In the genomic region with DNA sequence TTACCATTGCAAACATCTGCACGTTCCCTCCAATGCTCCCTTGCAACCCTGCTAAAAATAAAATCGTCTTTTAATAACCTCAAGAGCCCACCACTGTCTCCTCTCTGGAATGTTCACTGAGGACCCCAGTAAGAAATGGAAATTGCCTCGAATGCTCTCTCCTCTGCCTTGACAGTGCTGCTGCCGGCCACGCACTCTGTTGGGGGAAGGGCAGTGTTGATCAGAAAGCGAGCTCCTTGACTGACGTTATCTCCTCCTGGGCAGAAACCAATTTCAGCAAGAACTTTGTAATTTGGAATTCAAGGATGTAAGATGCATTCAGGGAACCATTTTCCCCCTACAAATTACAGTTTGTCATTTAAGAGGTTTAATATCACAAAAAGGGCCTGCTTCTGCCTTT, we compare ENCODE assay signal across 26 cellular contexts.
"Had no signal": no experiment of that assay in that cellular context is flagged by ENCODE, and none has a peak within 500 bp of the region (broad histone marks: within the 10 kb centered on the region; RNA-seq: fewer than 3 reads in every experiment).

No MANE protein-coding gene starts in this region.

- ATAC-seq: body of pancreas; foreskin keratinocyte; mucosa of descending colon; natural killer cell treated with Interleukin-12 subunit alpha and Interleukin-12 subunit beta and Interleukin-15 and Interleukin-18, amount 100 ng/mL, for 72 hours; right lobe of liver had no signal

- H3K36me3 ChIP-seq: adrenal gland, esophagus muscularis mucosa, left ventricle myocardium inferior, ovary, right lobe of liver, suprapubic skin, tibial artery had no signal

- H3K36me3 Mint-ChIP-seq: activated naive CD8-positive, alpha-beta T cell treated with anti-CD3 and anti-CD28 coated beads for 36 hours; natural killer cell treated with Interleukin-12 subunit alpha and Interleukin-12 subunit beta and Interleukin-15 and Interleukin-18, amount 100 ng/mL, for 72 hours had no signal

- H3K27ac ChIP-seq: adrenal gland, body of pancreas, esophagus muscularis mucosa, foreskin keratinocyte, left ventricle myocardium inferior, ovary, right lobe of liver, skin epidermis, suprapubic skin, tibial artery had no signal

- H3K27ac Mint-ChIP-seq: activated naive CD8-positive, alpha-beta T cell treated with anti-CD3 and anti-CD28 coated beads for 36 hours; progenitor cell of endocrine pancreas; T-helper 2 cell treated with Interferon-gamma antibody and Interleukin-4, amounts not matched to agents 5 μg/mL and 100 μg/mL, for 36 hours had no signal

- H3K4me3 Mint-ChIP-seq: activated naive CD8-positive, alpha-beta T cell treated with anti-CD3 and anti-CD28 coated beads for 36 hours; natural killer cell treated with Interleukin-12 subunit alpha and Interleukin-12 subunit beta and Interleukin-15 and Interleukin-18, amount 100 ng/mL, for 72 hours; T-helper 2 cell treated with Interferon-gamma antibody and Interleukin-4, amounts not matched to agents 5 μg/mL and 100 μg/mL, for 36 hours had no signal

- H3K9me3 ChIP-seq: adrenal gland, body of pancreas, esophagus muscularis mucosa, left ventricle myocardium inferior, mucosa of descending colon, ovary, right lobe of liver, suprapubic skin, tibial artery had no signal

- H3K4me1 Mint-ChIP-seq: activated naive CD8-positive, alpha-beta T cell treated with anti-CD3 and anti-CD28 coated beads for 36 hours had no signal

- DNase-seq: activated CD4-positive, alpha-beta T cell treated with anti-CD3 and anti-CD28 coated beads for 4 hours; activated CD4-positive, alpha-beta T cell treated with anti-CD3 and anti-CD28 coated beads, Interleukin-2, amount 50 U/mL, for 4 hours; activated CD8-positive, alpha-beta memory T cell treated with anti-CD3 and anti-CD28 coated beads for 24 hours; activated effector memory CD4-positive, alpha-beta T cell treated with Interleukin-2 at 50 U/mL for 16 hours; activated naive CD4-positive, alpha-beta T cell treated with Interleukin-2 at 50 U/mL for 16 hours; activated naive CD8-positive, alpha-beta T cell treated with anti-CD3 and anti-CD28 coated beads for 36 hours; adrenal gland; aorta; body of pancreas; cortex of kidney; islet precursor cell; left ventricle myocardium inferior; mucosa of descending colon; ovary; right lobe of liver; stimulated activated naive CD4-positive, alpha-beta T cell; T-helper 1 cell; tibial artery had no signal

- H3K27me3 ChIP-seq: adrenal gland, body of pancreas, foreskin keratinocyte, ovary, right lobe of liver, suprapubic skin had no signal

- H3K9me3 Mint-ChIP-seq: natural killer cell treated with Interleukin-12 subunit alpha and Interleukin-12 subunit beta and Interleukin-15 and Interleukin-18, amount 100 ng/mL, for 72 hours; T-helper 2 cell treated with Interferon-gamma antibody and Interleukin-4, amounts not matched to agents 5 μg/mL and 100 μg/mL, for 36 hours had no signal

- H3K27me3 Mint-ChIP-seq: activated naive CD8-positive, alpha-beta T cell treated with anti-CD3 and anti-CD28 coated beads for 36 hours; natural killer cell treated with Interleukin-12 subunit alpha and Interleukin-12 subunit beta and Interleukin-15 and Interleukin-18, amount 100 ng/mL, for 72 hours had no signal

- H3K4me3 ChIP-seq: adrenal gland, body of pancreas, esophagus muscularis mucosa, left ventricle myocardium inferior, lung, mucosa of descending colon, ovary, right lobe of liver, skin epidermis, suprapubic skin, tibial artery had no signal

- H3K4me1 ChIP-seq: adrenal gland, body of pancreas, esophagus muscularis mucosa, foreskin keratinocyte, left ventricle myocardium inferior, right lobe of liver, suprapubic skin, tibial artery had no signal
